ENCODE assay signal across 28 cellular contexts in genomic region chr1:206668874-206669410, GRCh38. TPM values are rescaled to one million over a fixed set of nuclear protein-coding genes. Genes with fewer than 3 reads are reported as not detected.
"Had no signal": no experiment of that assay in that cellular context is flagged by ENCODE, and none has a peak within 500 bp of the region (broad histone marks: within the 10 kb centered on the region; RNA-seq: fewer than 3 reads in every experiment).

No MANE protein-coding gene starts in this region.

- H3K36me3 ChIP-seq: lower lobe of right lung, neural progenitor cell, neutrophil, right lobe of liver, tibial nerve, uterus had no signal

- H3K9ac ChIP-seq: neural progenitor cell, parathyroid adenoma had no signal

- DNase-seq: hippocampal formation; kidney glomerular epithelial cell; left cardiac atrium; lower lobe of right lung; mammary epithelial cell; mesenchymal stem cell; naive thymus-derived CD8-positive, alpha-beta T cell; occipital lobe; psoas muscle; right lobe of liver; stimulated activated CD4-positive, alpha-beta T cell treated with anti-CD3 and anti-CD28 coated beads, Interleukin-1b, Interleukin-23, amount 100 ng/mL, for 48 hours; stimulated activated CD4-positive, alpha-beta T cell treated with anti-CD3 and anti-CD28 coated beads, Interleukin-2, amount 100 ng/mL, for 48 hours; stimulated activated CD4-positive, alpha-beta T cell treated with anti-CD3 and anti-CD28 coated beads, Interleukin-4, amount 100 ng/mL, for 4 hours; stimulated activated CD8-positive, alpha-beta memory T cell treated with anti-CD3 and anti-CD28 coated beads, Interleukin-4, amount 100 ng/mL, for 48 hours; stimulated activated naive CD4-positive, alpha-beta T cell treated with Interleukin-2 at 50 U/mL for 16 hours; stimulated activated naive CD8-positive, alpha-beta T cell treated with anti-CD3 and anti-CD28 coated beads, Interleukin-15, amount 100 ng/mL, for 72 hours; substantia nigra; uterus had no signal

- H3K9me3 ChIP-seq: lower lobe of right lung, neutrophil, psoas muscle, right lobe of liver, tibial nerve, uterus had no signal

- H3K27ac ChIP-seq: lower lobe of right lung, neural progenitor cell, neutrophil, parathyroid adenoma, psoas muscle, right lobe of liver, tibial nerve, uterus had no signal

- H3K79me2 ChIP-seq: parathyroid adenoma had no signal

- H3K9me3 Mint-ChIP-seq: naive thymus-derived CD8-positive, alpha-beta T cell; nephron; neural progenitor cell; stimulated activated memory B cell treated with anti-CD40 and anti-IgM and Interleukin-4, amounts not matched to agents 10 μg/mL and 1 μg/mL and 100 μg/mL, for 72 hours; stimulated activated naive CD8-positive, alpha-beta T cell treated with anti-CD3 and anti-CD28 coated beads, Interleukin-15, amount 100 ng/mL, for 72 hours; type B pancreatic cell had no signal

- ATAC-seq: left cardiac atrium; left lobe of liver; lower lobe of right lung; naive thymus-derived CD8-positive, alpha-beta T cell; psoas muscle; right lobe of liver; stimulated activated memory B cell treated with anti-CD40 and anti-IgM and Interleukin-4, amounts not matched to agents 10 μg/mL and 1 μg/mL and 100 μg/mL, for 72 hours; stimulated activated naive CD8-positive, alpha-beta T cell treated with anti-CD3 and anti-CD28 coated beads, Interleukin-15, amount 100 ng/mL, for 72 hours had no signal

- H3K4me1 ChIP-seq: parathyroid adenoma had no signal

- H3K36me3 Mint-ChIP-seq: naive thymus-derived CD8-positive, alpha-beta T cell; neural progenitor cell; stimulated activated memory B cell treated with anti-CD40 and anti-IgM and Interleukin-4, amounts not matched to agents 10 μg/mL and 1 μg/mL and 100 μg/mL, for 72 hours; type B pancreatic cell had no signal

- FAIRE-seq: keratinocyte had no signal

- H3K27me3 ChIP-seq: right lobe of liver, uterus had no signal

- H3K27ac Mint-ChIP-seq: neural progenitor cell; stimulated activated memory B cell treated with anti-CD40 and anti-IgM and Interleukin-4, amounts not matched to agents 10 μg/mL and 1 μg/mL and 100 μg/mL, for 72 hours; stimulated activated naive CD8-positive, alpha-beta T cell treated with anti-CD3 and anti-CD28 coated beads, Interleukin-15, amount 100 ng/mL, for 72 hours; type B pancreatic cell had no signal

- H2AFZ ChIP-seq: neural progenitor cell, parathyroid adenoma had no signal

- H3K4me3 ChIP-seq: lower lobe of right lung, neural progenitor cell, psoas muscle, right lobe of liver, smooth muscle cell, tibial nerve, uterus had no signal

- H3K4me2 ChIP-seq: neural progenitor cell, smooth muscle cell had no signal

- H3K4me3 Mint-ChIP-seq: naive thymus-derived CD8-positive, alpha-beta T cell; nephron; neural progenitor cell; stimulated activated memory B cell treated with anti-CD40 and anti-IgM and Interleukin-4, amounts not matched to agents 10 μg/mL and 1 μg/mL and 100 μg/mL, for 72 hours; stimulated activated naive CD8-positive, alpha-beta T cell treated with anti-CD3 and anti-CD28 coated beads, Interleukin-15, amount 100 ng/mL, for 72 hours had no signal

RNA-seq across cellular contexts. Expression of gene DYRK3, which starts 33.6 kb away (rescaled TPM):
- polyA plus RNA-seq: naive thymus-derived CD8-positive, alpha-beta T cell had no signal
